ENCODE assay signal across 9 cellular contexts in genomic region chr5:100777680-100778281, GRCh38.
DNase-seq lines count a peak whose midpoint lies in the region; ATAC-seq, FAIRE-seq and TF ChIP-seq lines count a peak whose summit lies in the region.
"Had no signal": no experiment of that assay in that cellular context is flagged by ENCODE, and none has a peak within 500 bp of the region (broad histone marks: within the 10 kb centered on the region; RNA-seq: fewer than 3 reads in every experiment).

No MANE protein-coding gene starts in this region.

- peak; percentile 39 for DNase-seq in DMS53 (lab: John Stamatoyannopoulos, UW)
- peak; percentile 16 to 90 for DNase-seq in SW 1271 (lab: John Stamatoyannopoulos, UW)
- DNase-seq in foreskin melanocyte: peak; percentile 61
- DNase-seq in transverse colon: peak; percentile 37
- DNase-seq in kidney: no peak
- no peak for DNase-seq in islet precursor cell

- peak; percentile 72 for ATAC-seq in GM19455 (IDR thresholded peaks at IDR 0.05; ENCODE audit: unreplicated experiment)
- peak; percentile 78 for ATAC-seq in HG03442 (IDR thresholded peaks at IDR 0.05; ENCODE audit: unreplicated experiment)

- FAIRE-seq in kidney (lab: Jason Lieb, UNC): no peak
- FAIRE-seq: TTC549 had no signal

- no peak overlapping the region for H3K9ac ChIP-seq in kidney (ENCODE audit: low read length in 2 of 2)

- no peaks in the 10 kb centered on the region for H3K27me3 ChIP-seq in transverse colon

- H3K9me3 ChIP-seq in transverse colon (no peaks in the 10 kb centered on the region), kidney (ENCODE audit: control insufficient read depth in 1 of 2, low read length in 2 of 2) (no peaks in the 10 kb centered on the region)

- H3K36me3 ChIP-seq in transverse colon (no peaks in the 10 kb centered on the region), kidney (ENCODE audit: control insufficient read depth in 1 of 2, insufficient read depth in 2 of 2, low read length in 2 of 2) (no peaks in the 10 kb centered on the region)

- no peak for TF ChIP-seq EP300 in transverse colon (IDR thresholded peaks at IDR 0.05; ENCODE audit: low read depth)

- TF ChIP-seq POLR2A in transverse colon (IDR thresholded peaks at IDR 0.05): no peak

- intact Hi-C loops in transverse colon (cut with DNase I; ENCODE audit: low total_unique reads): no loop called here
- intact Hi-C loops in kidney (cut with DNase I): no loop called here

- peaks cover 0 to 13% (median 4%) of the 10 kb centered on the region in 4 donors for H3K4me1 ChIP-seq in transverse colon
- no peaks in the 10 kb centered on the region for H3K4me1 ChIP-seq in kidney (ENCODE audit: control insufficient read depth in 1 of 2, insufficient read depth in 1 of 2, low read depth in 1 of 2, low read length in 2 of 2)

- H3K27ac ChIP-seq in transverse colon (peak overlapping the region in 2 of 4 donors; percentile 5 to 12), kidney (ENCODE audit: low read depth in 2 of 2, low read length in 2 of 2) (no peak overlapping the region)

- 35 to 41% methylated on average over 4 of the region's 4 CpGs for WGBS in transverse colon (ENCODE audit: low coverage in 1 of 2), 2 donors

- no peak overlapping the region for H3K4me3 ChIP-seq in transverse colon
- H3K4me3 ChIP-seq in kidney (ENCODE audit: low read length in 2 of 2): no peak overlapping the region

- no peak for TF ChIP-seq CTCF in transverse colon (IDR thresholded peaks at IDR 0.05)
- no peak for TF ChIP-seq CTCF in kidney (IDR thresholded peaks at IDR 0.05; ENCODE audit: borderline replicate concordance, extremely low read depth, insufficient read depth)

- in situ Hi-C loops in transverse colon (cut with MboI; ENCODE audit: low pct_ligation_motif_present in 1 of 4, low pct_unique_long_range_greater_than_20kb in 1 of 4, low sequenced_read_pairs in 3 of 4): no loop called here

Comparison
In these comparisons a context has a peak if more than half of its experiments do, and no peak if none do; other contexts are left out.
1. DNase-seq: peak in DMS53 (single experiment), SW 1271 (2 of 2), foreskin melanocyte (single experiment) and transverse colon (single experiment); none in kidney (single experiment) and islet precursor cell (single experiment).